9 cellular contexts compared by ENCODE assay signal in the genomic region with DNA sequence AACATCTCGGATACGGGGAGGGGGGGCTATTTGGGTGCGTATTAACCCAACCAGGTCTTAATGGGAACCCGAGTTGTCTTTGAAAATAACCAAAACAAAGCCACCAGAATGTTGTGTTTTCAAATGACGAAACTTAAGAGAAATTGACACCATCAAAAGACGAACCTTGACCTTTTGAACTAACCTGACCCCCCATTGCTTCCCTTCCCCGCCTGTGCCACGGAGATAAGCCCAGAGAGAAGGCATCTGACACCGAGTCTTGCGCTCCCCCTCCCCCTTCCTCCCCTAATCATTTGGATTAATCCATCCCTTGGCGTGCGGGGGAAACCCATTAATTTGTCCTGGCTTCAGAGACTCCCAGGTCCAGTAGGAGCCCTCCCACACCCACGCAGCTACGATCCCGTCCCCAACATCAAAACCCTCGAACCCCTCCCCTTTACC. TPM values are rescaled to one million over a fixed set of nuclear protein-coding genes. Genes with fewer than 3 reads are reported as not detected.
A peak's percentile ranks its signal among the peaks of the same experiment; 100 is the strongest.
DNase-seq lines count a peak whose midpoint lies in the region; ATAC-seq and TF ChIP-seq lines count a peak whose summit lies in the region.
"Had no signal": no experiment of that assay in that cellular context is flagged by ENCODE, and none has a peak within 500 bp of the region (broad histone marks: within the 10 kb centered on the region; RNA-seq: fewer than 3 reads in every experiment).

No MANE protein-coding gene starts in this region.

- peaks cover 35% of the 10 kb centered on the region for H3K4me1 Mint-ChIP-seq in activated T-cell treated with anti-CD3 and anti-CD28 coated beads, Interleukin-2, amount 50 U/mL, for 4 hours (ENCODE audit: low read depth)
- H3K4me1 Mint-ChIP-seq in activated CD4-positive, alpha-beta memory T cell treated with anti-CD3 and anti-CD28 coated beads for 36 hours (ENCODE audit: low read depth): peaks cover 30% of the 10 kb centered on the region

- H3K9me3 Mint-ChIP-seq in activated T-cell treated with anti-CD3 and anti-CD28 coated beads, Interleukin-2, amount 50 U/mL, for 4 hours: no peaks in the 10 kb centered on the region
- H3K9me3 Mint-ChIP-seq in activated CD4-positive, alpha-beta memory T cell treated with anti-CD3 and anti-CD28 coated beads for 36 hours: no peaks in the 10 kb centered on the region

- H3K27me3 Mint-ChIP-seq in activated T-cell treated with anti-CD3 and anti-CD28 coated beads, Interleukin-2, amount 50 U/mL, for 4 hours (ENCODE audit: low read depth): peaks cover 42% of the 10 kb centered on the region
- peaks cover 35% of the 10 kb centered on the region for H3K27me3 Mint-ChIP-seq in activated CD4-positive, alpha-beta memory T cell treated with anti-CD3 and anti-CD28 coated beads for 36 hours

- no peak overlapping the region for H3K27ac ChIP-seq in thoracic aorta

- no peak for TF ChIP-seq CTCF in thoracic aorta (IDR thresholded peaks at IDR 0.05)

- H3K36me3 Mint-ChIP-seq in activated T-cell treated with anti-CD3 and anti-CD28 coated beads, Interleukin-2, amount 50 U/mL, for 4 hours (ENCODE audit: insufficient read depth): no peaks in the 10 kb centered on the region
- H3K36me3 Mint-ChIP-seq in activated CD4-positive, alpha-beta memory T cell treated with anti-CD3 and anti-CD28 coated beads for 36 hours: no peaks in the 10 kb centered on the region

- no peaks in the 10 kb centered on the region for H3K27me3 ChIP-seq in thoracic aorta (replicated peaks; ENCODE audit: insufficient read depth)

- CTCF ChIA-PET in activated CD4-positive, alpha-beta memory T cell treated with anti-CD3 and anti-CD28 coated beads for 36 hours (lab: Charles Lee): no interaction called here

- no peak overlapping the region for H3K27ac Mint-ChIP-seq in activated CD4-positive, alpha-beta memory T cell treated with anti-CD3 and anti-CD28 coated beads for 36 hours

- POLR2A ChIA-PET in activated CD4-positive, alpha-beta memory T cell treated with anti-CD3 and anti-CD28 coated beads for 36 hours (lab: Charles Lee): no interaction called here

- H3K36me3 ChIP-seq in thoracic aorta: no peaks in the 10 kb centered on the region

- no peaks in the 10 kb centered on the region for H3K9me3 ChIP-seq in iPS-18c (ENCODE audit: control insufficient read depth, insufficient read depth, low read length)
- H3K9me3 ChIP-seq in thoracic aorta: no peaks in the 10 kb centered on the region

- ATAC-seq in activated T-cell treated with anti-CD3 and anti-CD28 coated beads, Interleukin-2, amount 50 U/mL, for 4 hours: no peak
- ATAC-seq in thoracic aorta (ENCODE audit: insufficient number of reproducible peaks, low FRiP score, low read depth): no peak

- peaks cover 9 to 46% of the 10 kb centered on the region in 2 donors for H3K4me1 ChIP-seq in thoracic aorta (ENCODE audit: control insufficient read depth in 1 of 2, low read depth in 2 of 2)

- intact Hi-C loops in activated CD4-positive, alpha-beta memory T cell treated with anti-CD3 and anti-CD28 coated beads for 36 hours (cut with micrococcal nuclease): no loop called here

- DNase-seq in activated T-cell treated with anti-CD3 and anti-CD28 coated beads, Interleukin-2, amount 50 U/mL, for 4 hours: no peak
- DNase-seq in activated T-cell treated with anti-CD3 and anti-CD28 coated beads, Interleukin-2, amount 50 U/mL, for 48 hours: no peak
- no peak for DNase-seq in activated CD4-positive, alpha-beta memory T cell treated with anti-CD3 and anti-CD28 coated beads for 36 hours
- DNase-seq in thoracic aorta (ENCODE audit: low spot score) (no peak), activated gamma-delta T cell treated with Interleukin-2 at 50 U/mL for 16 hours (no peak)
- no peak for DNase-seq in activated effector memory CD4-positive, alpha-beta T cell treated with Interleukin-2 at 50 U/mL for 16 hours
- DNase-seq in activated CD8-positive, alpha-beta memory T cell treated with anti-CD3 and anti-CD28 coated beads, Interleukin-2, amount 50 U/mL, for 48 hours: no peak

- H3K4me3 Mint-ChIP-seq in activated T-cell treated with anti-CD3 and anti-CD28 coated beads, Interleukin-2, amount 50 U/mL, for 4 hours: peak overlapping the region; percentile 64
- H3K4me3 Mint-ChIP-seq in activated CD4-positive, alpha-beta memory T cell treated with anti-CD3 and anti-CD28 coated beads for 36 hours: peak overlapping the region; percentile 43

- H3K4me3 ChIP-seq in iPS-18c (ENCODE audit: insufficient read depth, low read depth, low read length): peak overlapping the region; percentile 89
- peak overlapping the region; percentile 82 for H3K4me3 ChIP-seq in thoracic aorta

RNA-seq across cellular contexts. Expression of gene GCAT, which starts 4.5 kb away (rescaled TPM):
- total RNA-seq in activated T-cell treated with anti-CD3 and anti-CD28 coated beads, Interleukin-2, amount 50 U/mL, for 4 hours: 10 to 100 TPM in 1 of 3 donors, 1 to 10 TPM in 2; 6.5 to 12.3 (median 8.6) TPM
- total RNA-seq in activated CD4-positive, alpha-beta memory T cell treated with anti-CD3 and anti-CD28 coated beads for 36 hours: 10 to 100 TPM; 21.8 TPM
- total RNA-seq in thoracic aorta: 10 to 100 TPM in 1 of 2 donors, 1 to 10 TPM in 1; 3.9 to 42.5 TPM

RNA-seq across cellular contexts. Expression of gene GALR3, which starts 20.0 kb away (rescaled TPM):
- not detected for total RNA-seq in activated T-cell treated with anti-CD3 and anti-CD28 coated beads, Interleukin-2, amount 50 U/mL, for 4 hours
- under 1 TPM in 1 of 2 experiments, not detected in 1; 0.19 TPM for total RNA-seq in activated CD4-positive, alpha-beta memory T cell treated with anti-CD3 and anti-CD28 coated beads for 36 hours
- total RNA-seq in thoracic aorta: not detected
- total RNA-seq: temporal lobe had no signal

RNA-seq across cellular contexts. Expression of gene ANKRD54, which starts 40.9 kb away (rescaled TPM):
- total RNA-seq in activated T-cell treated with anti-CD3 and anti-CD28 coated beads, Interleukin-2, amount 50 U/mL, for 4 hours: 10 to 100 TPM; 28.0 to 30.4 (median 29.7) TPM
- 10 to 100 TPM; 16.9 to 17.5 TPM for total RNA-seq in activated CD4-positive, alpha-beta memory T cell treated with anti-CD3 and anti-CD28 coated beads for 36 hours
- total RNA-seq in thoracic aorta: 10 to 100 TPM; 33.0 to 45.1 TPM

RNA-seq across cellular contexts. Expression of gene EIF3L, which starts 46.0 kb away (rescaled TPM):
- total RNA-seq in activated T-cell treated with anti-CD3 and anti-CD28 coated beads, Interleukin-2, amount 50 U/mL, for 4 hours: 100 to 1,000 TPM; 448 to 518 (median 461) TPM
- total RNA-seq in activated CD4-positive, alpha-beta memory T cell treated with anti-CD3 and anti-CD28 coated beads for 36 hours: 100 to 1,000 TPM; 656 to 664 TPM
- total RNA-seq in thoracic aorta: 100 to 1,000 TPM; 224 to 226 TPM
